ENCODE assay signal across 7 cellular contexts in genomic region chr14:21136024-21136423, GRCh38. TPM values are rescaled to one million over a fixed set of nuclear protein-coding genes. Genes with fewer than 3 reads are reported as not detected.
DNase-seq lines count a peak whose midpoint lies in the region; ATAC-seq and TF ChIP-seq lines count a peak whose summit lies in the region.

No MANE protein-coding gene starts in this region.

- H3K36me3 Mint-ChIP-seq in naive B cell: no peaks in the 10 kb centered on the region
- H3K36me3 Mint-ChIP-seq in activated naive CD8-positive, alpha-beta T cell treated with anti-CD3 and anti-CD28 coated beads, Interleukin-2, amount 50 U/mL, for 24 hours (ENCODE audit: low read depth): no peaks in the 10 kb centered on the region
- no peaks in the 10 kb centered on the region for H3K36me3 Mint-ChIP-seq in effector memory CD8-positive, alpha-beta T cell (ENCODE audit: insufficient read depth)

- H3K4me3 Mint-ChIP-seq in naive B cell: no peak overlapping the region
- H3K4me3 Mint-ChIP-seq in activated naive CD8-positive, alpha-beta T cell treated with anti-CD3 and anti-CD28 coated beads, Interleukin-2, amount 50 U/mL, for 24 hours: no peak overlapping the region
- no peak overlapping the region for H3K4me3 Mint-ChIP-seq in effector memory CD8-positive, alpha-beta T cell

- no peaks in the 10 kb centered on the region for H3K4me1 Mint-ChIP-seq in naive B cell
- H3K4me1 Mint-ChIP-seq in activated naive CD8-positive, alpha-beta T cell treated with anti-CD3 and anti-CD28 coated beads, Interleukin-2, amount 50 U/mL, for 24 hours: no peaks in the 10 kb centered on the region
- no peaks in the 10 kb centered on the region for H3K4me1 Mint-ChIP-seq in effector memory CD8-positive, alpha-beta T cell (ENCODE audit: low read depth in 2 of 2)

- no peak overlapping the region for H3K27ac Mint-ChIP-seq in naive B cell
- H3K27ac Mint-ChIP-seq in activated naive CD8-positive, alpha-beta T cell treated with anti-CD3 and anti-CD28 coated beads, Interleukin-2, amount 50 U/mL, for 24 hours: no peak overlapping the region
- H3K27ac Mint-ChIP-seq in effector memory CD8-positive, alpha-beta T cell: no peak overlapping the region

- in situ Hi-C loops in T47D (cut with HindIII; ENCODE audit: low pct_unique_long_range_greater_than_20kb, low sequenced_read_pairs): no loop called here

- H3K9me3 Mint-ChIP-seq in naive B cell: peaks cover 0 to 2% (median 0%) of the 10 kb centered on the region in 7 donors
- H3K9me3 Mint-ChIP-seq in activated naive CD8-positive, alpha-beta T cell treated with anti-CD3 and anti-CD28 coated beads, Interleukin-2, amount 50 U/mL, for 24 hours: no peaks in the 10 kb centered on the region
- no peaks in the 10 kb centered on the region for H3K9me3 Mint-ChIP-seq in effector memory CD8-positive, alpha-beta T cell

- ATAC-seq in naive B cell (ENCODE audit: low read depth in 2 of 2) (no peak), HG02610 (IDR thresholded peaks at IDR 0.05; ENCODE audit: unreplicated experiment) (no peak)
- no peak for ATAC-seq in activated naive CD8-positive, alpha-beta T cell treated with anti-CD3 and anti-CD28 coated beads, Interleukin-2, amount 50 U/mL, for 24 hours
- no peak for ATAC-seq in effector memory CD8-positive, alpha-beta T cell (replicated peaks)

- H3K4me3 ChIP-seq in GM12865 (ENCODE audit: low read depth, low read length): no peak overlapping the region

- H3K27me3 Mint-ChIP-seq in naive B cell: peaks cover 0 to 22% (median 13%) of the 10 kb centered on the region in 3 donors
- H3K27me3 Mint-ChIP-seq in activated naive CD8-positive, alpha-beta T cell treated with anti-CD3 and anti-CD28 coated beads, Interleukin-2, amount 50 U/mL, for 24 hours: peaks cover 3% of the 10 kb centered on the region
- peaks cover 0 to 5% of the 10 kb centered on the region in 2 donors for H3K27me3 Mint-ChIP-seq in effector memory CD8-positive, alpha-beta T cell

- DNase-seq in GM12865 (ENCODE audit: low read depth): peak; percentile 17
- peak; percentile 46 for DNase-seq in NAMALWA (ENCODE audit: low spot score)
- DNase-seq in T47D (ENCODE audit: low read depth in 1 of 2, low spot score in 1 of 2): peak; percentile 6 to 7
- DNase-seq in naive B cell: peak; percentile 11
- no peak for DNase-seq in activated naive CD8-positive, alpha-beta T cell treated with anti-CD3 and anti-CD28 coated beads, Interleukin-2, amount 50 U/mL, for 24 hours
- DNase-seq in effector memory CD8-positive, alpha-beta T cell: no peak

- TF ChIP-seq CTCF in GM12865 (IDR thresholded peaks at IDR 0.05; ENCODE audit: insufficient read depth, low read depth, low read length, missing control alignments): peak; percentile 58

RNA-seq across cellular contexts. Expression of gene OR5AU1, which starts 19.8 kb away (rescaled TPM):
- not detected for polyA plus RNA-seq in naive B cell (ENCODE audit: low read depth in 6 of 6)

RNA-seq across cellular contexts. Expression of gene TMEM253, which starts 35.2 kb away (rescaled TPM):
- polyA plus RNA-seq in naive B cell (ENCODE audit: low read depth in 6 of 6): not detected

RNA-seq across cellular contexts. Expression of gene ZNF219, which starts 37.6 kb away (rescaled TPM):
- 1 to 10 TPM in 1 of 6 donors, under 1 TPM in 3, not detected in 2; 0.13 to 1.1 (median 0.56) TPM for polyA plus RNA-seq in naive B cell (ENCODE audit: low read depth in 6 of 6)

Comparison
In these comparisons a context has a peak if more than half of its experiments do, and no peak if none do; other contexts are left out.
1. DNase-seq: peak in GM12865 (single experiment), NAMALWA (single experiment), T47D (2 of 2) and naive B cell (single experiment); none in activated naive CD8-positive, alpha-beta T cell treated with anti-CD3 and anti-CD28 coated beads, Interleukin-2, amount 50 U/mL, for 24 hours (single experiment) and effector memory CD8-positive, alpha-beta T cell (0 of 3).